8 cellular contexts compared by ENCODE assay signal in genomic region chr6:73652637-73653570, GRCh38. TPM values are rescaled to one million over a fixed set of nuclear protein-coding genes. Genes with fewer than 3 reads are reported as not detected.
DNase-seq lines count a peak whose midpoint lies in the region; ATAC-seq, FAIRE-seq and TF ChIP-seq lines count a peak whose summit lies in the region.

No MANE protein-coding gene starts in this region.

- H3K27me3 ChIP-seq in endothelial cell of umbilical vein (ENCODE audit: control insufficient read depth in 2 of 2, insufficient read depth in 2 of 2, low read length in 2 of 2), result no peaks in the 10 kb centered on the region

- no peak for TF ChIP-seq POLR2A in endothelial cell of umbilical vein (IDR thresholded peaks at IDR 0.05; ENCODE audit: low read depth, low read length)

- peak; percentile 76 for FAIRE-seq in endothelial cell of umbilical vein (lab: Jason Lieb, UNC)

- POLR2A ChIA-PET in endothelial cell of umbilical vein (lab: Charles Lee), result interaction anchor here (0.6 to 3.3 kb wide), 5 partner anchors 49 to 191 kb away, joined by 3 to 29 read pairs (median 5); partner anchors contain the start of genes EEF1A1 and MTO1

- intact Hi-C loops in endothelial cell of umbilical vein (cut with micrococcal nuclease), result loop anchor here (1.0 to 10.0 kb wide), 2 partner anchors 31 to 368 kb away; no protein-coding TSS in a partner anchor

- peak overlapping the region; percentile 96 for H3K27ac Mint-ChIP-seq in activated CD8-positive, alpha-beta memory T cell treated with anti-CD3 and anti-CD28 coated beads, Interleukin-2, amount 10 ng/mL, durations not matched to agents 7 days and 5 days

- H3K9me3 Mint-ChIP-seq in activated CD8-positive, alpha-beta memory T cell treated with anti-CD3 and anti-CD28 coated beads, Interleukin-2, amount 10 ng/mL, durations not matched to agents 7 days and 5 days (ENCODE audit: low read depth), result no peaks in the 10 kb centered on the region

- dilution Hi-C loops in endothelial cell of umbilical vein (cut with MboI; ENCODE audit: extremely low pct_ligation_motif_present, low sequenced_read_pairs), result no loop called here

- no peaks in the 10 kb centered on the region for H3K9me3 ChIP-seq in endothelial cell of umbilical vein (replicated peaks; ENCODE audit: control insufficient read depth, insufficient read depth, low read length)

- DNase-seq in CMK (ENCODE audit: low read depth) (peak; percentile 61), HK-2 (ENCODE audit: unreplicated experiment) (peak; percentile 48), NOMO-1 (lab: John Stamatoyannopoulos, UW; ENCODE audit: unreplicated experiment in 2 of 2) (peak; percentile 50 to 78), endothelial cell of umbilical vein (ENCODE audit: low read depth, low spot score) (peak; percentile 76), middle frontal gyrus (ENCODE audit: extremely low spot score, low spot score) (peak; percentile 47)
- DNase-seq in activated CD8-positive, alpha-beta memory T cell treated with anti-CD3 and anti-CD28 coated beads, Interleukin-2, amount 10 ng/mL, durations not matched to agents 7 days and 5 days, result peak; percentile 85
- peak; percentile 72 for DNase-seq in stimulated activated CD8-positive, alpha-beta memory T cell treated with anti-CD3 and anti-CD28 coated beads, Interleukin-4, amount 100 ng/mL, for 48 hours

- ATAC-seq in GM19455 (IDR thresholded peaks at IDR 0.05; ENCODE audit: unreplicated experiment), result peak; percentile 47
- ATAC-seq in activated CD8-positive, alpha-beta memory T cell treated with anti-CD3 and anti-CD28 coated beads, Interleukin-2, amount 10 ng/mL, durations not matched to agents 7 days and 5 days, result peak; percentile 55

- no peaks in the 10 kb centered on the region for H3K79me2 ChIP-seq in endothelial cell of umbilical vein (ENCODE audit: control insufficient read depth, insufficient read depth, low read length)

- BruUV-seq in endothelial cell of umbilical vein (replicated peaks; lab: Mats Ljungman, UMichigan), result TSS peak; percentile 30

- H3K36me3 Mint-ChIP-seq in activated CD8-positive, alpha-beta memory T cell treated with anti-CD3 and anti-CD28 coated beads, Interleukin-2, amount 10 ng/mL, durations not matched to agents 7 days and 5 days, result peaks cover 4% of the 10 kb centered on the region

- H3K27ac ChIP-seq in endothelial cell of umbilical vein (ENCODE audit: insufficient read depth, low read depth, low read length), result peak overlapping the region; percentile 32

- CTCF ChIA-PET in activated CD8-positive, alpha-beta memory T cell treated with anti-CD3 and anti-CD28 coated beads, Interleukin-2, amount 10 ng/mL, durations not matched to agents 7 days and 5 days (lab: Charles Lee), result interaction anchor here (0.6 to 4.1 kb wide), 25 partner anchors 9 to 1030 kb away, joined by 3 to 42 read pairs (median 5); partner anchors contain the start of genes CGAS, EEF1A1, KCNQ5 and MTO1
- CTCF ChIA-PET in endothelial cell of umbilical vein (lab: Charles Lee), result interaction anchor here (0.5 to 3.3 kb wide), 48 partner anchors 9 to 1729 kb away, joined by 3 to 38 read pairs (median 4); partner anchors contain the start of genes COL12A1, EEF1A1 and MTO1

- H3K9ac ChIP-seq in endothelial cell of umbilical vein (replicated peaks; ENCODE audit: extremely low read depth, insufficient read depth, low read length), result peak overlapping the region; percentile 78

- peak overlapping the region; percentile 51 to 92 (median 84) for H3K4me3 ChIP-seq in endothelial cell of umbilical vein (replicated peaks in 1 of 3; ENCODE audit: insufficient read depth in 1 of 3, low read depth in 1 of 3, low read length in 3 of 3)

- H4K20me1 ChIP-seq in endothelial cell of umbilical vein (replicated peaks; ENCODE audit: control insufficient read depth, extremely low read depth, insufficient read depth, low read length), result no peaks in the 10 kb centered on the region

- peak overlapping the region; percentile 97 for H2AFZ ChIP-seq in endothelial cell of umbilical vein (ENCODE audit: low read depth, low read length)

- no peaks in the 10 kb centered on the region for H3K36me3 ChIP-seq in endothelial cell of umbilical vein (ENCODE audit: control insufficient read depth in 2 of 2, extremely low read depth in 1 of 2, insufficient read depth in 2 of 2, low read length in 2 of 2)

- peaks cover 35% of the 10 kb centered on the region for H3K4me1 Mint-ChIP-seq in activated CD8-positive, alpha-beta memory T cell treated with anti-CD3 and anti-CD28 coated beads, Interleukin-2, amount 10 ng/mL, durations not matched to agents 7 days and 5 days

- H3K9me1 ChIP-seq in endothelial cell of umbilical vein (replicated peaks; ENCODE audit: control insufficient read depth, extremely low read depth, insufficient read depth, low read length), result no peaks in the 10 kb centered on the region

- peak overlapping the region; percentile 95 for H3K4me3 Mint-ChIP-seq in activated CD8-positive, alpha-beta memory T cell treated with anti-CD3 and anti-CD28 coated beads, Interleukin-2, amount 10 ng/mL, durations not matched to agents 7 days and 5 days

- no peak for TF ChIP-seq CTCF in endothelial cell of umbilical vein (IDR thresholded peaks at IDR 0.05; ENCODE audit: extremely low read depth in 1 of 2, insufficient read depth in 1 of 2, low read depth in 1 of 2, low read length in 2 of 2)

- H3K27me3 Mint-ChIP-seq in activated CD8-positive, alpha-beta memory T cell treated with anti-CD3 and anti-CD28 coated beads, Interleukin-2, amount 10 ng/mL, durations not matched to agents 7 days and 5 days, result no peaks in the 10 kb centered on the region

- peaks cover 14% of the 10 kb centered on the region for H3K4me1 ChIP-seq in endothelial cell of umbilical vein (ENCODE audit: control insufficient read depth, extremely low read depth, insufficient read depth, low read length)

- H3K4me2 ChIP-seq in endothelial cell of umbilical vein (ENCODE audit: insufficient read depth, low read length), result peak overlapping the region; percentile 94

TF ChIP-seq in endothelial cell of umbilical vein, 7 proteins besides CTCF, POLR2A, EP300 and RAD21:
- TF ChIP-seq GATA2 (IDR thresholded peaks at IDR 0.05; ENCODE audit: insufficient read depth, insufficient read length, low read depth, low read length) (no peak), MAX (IDR thresholded peaks at IDR 0.05; ENCODE audit: insufficient read depth, insufficient read length) (no peak), POLR2AphosphoS5 (IDR thresholded peaks at IDR 0.05; ENCODE audit: insufficient read depth, low read depth, low read length) (no peak), EZH2 (IDR thresholded peaks at IDR 0.05; ENCODE audit: borderline replicate concordance, low read depth, low read length, severe bottlenecking) (no peak), MYC (IDR thresholded peaks at IDR 0.05; ENCODE audit: low read depth, low read length) (no peak), JUN (IDR thresholded peaks at IDR 0.05; ENCODE audit: borderline replicate concordance, insufficient read depth, insufficient read length, low read depth) (no peak), FOS (IDR thresholded peaks at IDR 0.05; ENCODE audit: borderline replicate concordance, insufficient read depth, low read length) (no peak)
TF ChIP-seq in endothelial cell of umbilical vein: peak in this region for 0.

RNA-seq across cellular contexts. Expression of gene SLC17A5, which starts 0.9 kb away (rescaled TPM):
- 1 to 10 TPM; 3.9 to 5.6 TPM for total RNA-seq in activated CD8-positive, alpha-beta memory T cell treated with anti-CD3 and anti-CD28 coated beads, Interleukin-2, amount 10 ng/mL, durations not matched to agents 7 days and 5 days
- total RNA-seq in endothelial cell of umbilical vein, result 15.2 and 17.6 TPM in 2 replicates
- polyA plus RNA-seq in endothelial cell of umbilical vein, result 16.9 and 18.7 TPM in 2 replicates
- polyA plus RNA-seq in endothelial cell of umbilical vein (2011; cell fraction: cytosol; rRNA removed), result 11.1 and 11.8 TPM in 2 replicates
- 5.3 and 6.4 TPM in 2 replicates for polyA plus RNA-seq in endothelial cell of umbilical vein (2011; cell fraction: nucleus; rRNA removed)
- polyA plus RNA-seq in endothelial cell of umbilical vein (2012), result 13.5 and 13.9 TPM in 2 replicates
- 26.9 and 41.0 TPM in 2 replicates for polyA minus RNA-seq in endothelial cell of umbilical vein
- polyA minus RNA-seq in endothelial cell of umbilical vein (2011; cell fraction: cytosol; rRNA and poly(A)+ RNA removed), result 8.9 TPM
- 10.6 and 17.4 TPM in 2 replicates for polyA minus RNA-seq in endothelial cell of umbilical vein (2011; cell fraction: nucleus; rRNA and poly(A)+ RNA removed)

RNA-seq across cellular contexts. Expression of gene CD109, which starts 43.1 kb away (rescaled TPM):
- total RNA-seq in activated CD8-positive, alpha-beta memory T cell treated with anti-CD3 and anti-CD28 coated beads, Interleukin-2, amount 10 ng/mL, durations not matched to agents 7 days and 5 days, result 10 to 100 TPM in 1 of 2 experiments, 1 to 10 TPM in 1; 1.7 to 11.2 TPM
- 86.2 and 107 TPM in 2 replicates for total RNA-seq in endothelial cell of umbilical vein
- 26.3 and 33.9 TPM in 2 replicates for polyA plus RNA-seq in endothelial cell of umbilical vein
- 19.5 and 21.2 TPM in 2 replicates for polyA plus RNA-seq in endothelial cell of umbilical vein (2011; cell fraction: cytosol; rRNA removed)
- 27.6 and 38.5 TPM in 2 replicates for polyA plus RNA-seq in endothelial cell of umbilical vein (2011; cell fraction: nucleus; rRNA removed)
- polyA plus RNA-seq in endothelial cell of umbilical vein (2012), result 46.3 and 67.0 TPM in 2 replicates
- polyA minus RNA-seq in endothelial cell of umbilical vein, result 63.8 and 67.5 TPM in 2 replicates
- polyA minus RNA-seq in endothelial cell of umbilical vein (2011; cell fraction: cytosol; rRNA and poly(A)+ RNA removed), result 13.1 TPM
- 53.7 and 74.6 TPM in 2 replicates for polyA minus RNA-seq in endothelial cell of umbilical vein (2011; cell fraction: nucleus; rRNA and poly(A)+ RNA removed)

Comparison
In these comparisons a context has a peak if more than half of its experiments do, and no peak if none do; other contexts are left out.
1. Peak in every context shown above with its lines: DNase-seq, ATAC-seq, H3K4me3 ChIP-seq and H3K27ac ChIP-seq.